19 cellular contexts compared by ENCODE assay signal in the genomic region with DNA sequence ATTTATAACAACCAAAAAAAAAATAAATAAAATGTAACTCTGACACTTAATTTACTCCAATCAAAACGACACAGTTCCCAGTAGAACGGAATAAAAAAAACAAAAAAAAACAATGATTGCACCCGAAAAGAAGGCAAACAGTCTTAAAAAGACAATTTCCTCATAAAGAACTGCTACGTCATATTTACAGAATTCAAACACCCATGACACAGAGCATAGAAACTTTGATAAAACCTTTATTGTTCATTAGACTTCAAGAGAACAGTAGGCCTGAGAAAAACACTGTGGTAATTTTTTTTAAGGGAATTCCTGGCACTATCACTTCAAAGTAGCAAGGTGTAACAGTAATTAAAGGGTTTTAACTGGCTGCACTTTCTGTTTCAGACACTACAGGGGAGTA. TPM values are rescaled to one million over a fixed set of nuclear protein-coding genes. Genes with fewer than 3 reads are reported as not detected.
A peak's percentile ranks its signal among the peaks of the same experiment; 100 is the strongest.
DNase-seq lines count a peak whose midpoint lies in the region; ATAC-seq and TF ChIP-seq lines count a peak whose summit lies in the region.
"Had no signal": no experiment of that assay in that cellular context is flagged by ENCODE, and none has a peak within 500 bp of the region (broad histone marks: within the 10 kb centered on the region; RNA-seq: fewer than 3 reads in every experiment).

No MANE protein-coding gene starts in this region.

- H3K4me1 Mint-ChIP-seq in activated naive CD8-positive, alpha-beta T cell (ENCODE audit: low read depth) = peaks cover 24% of the 10 kb centered on the region
- peaks cover 24% of the 10 kb centered on the region for H3K4me1 Mint-ChIP-seq in activated naive CD8-positive, alpha-beta T cell treated with anti-CD3 and anti-CD28 coated beads, Interleukin-2, amount 50 U/mL, for 24 hours
- H3K4me1 Mint-ChIP-seq in endodermal cell (peaks cover 25% of the 10 kb centered on the region), MCF 10A (ENCODE audit: insufficient read depth, unreplicated experiment) (peaks cover 9% of the 10 kb centered on the region)
- H3K4me1 Mint-ChIP-seq in stimulated activated naive B cell treated with anti-CD40 and anti-IgM and Interleukin-4, amounts not matched to agents 10 μg/mL and 1 μg/mL and 100 μg/mL, for 72 hours = peaks cover 2 to 9% of the 10 kb centered on the region in 2 donors

- no peak overlapping the region for H3K9ac ChIP-seq in endodermal cell (ENCODE audit: extremely low read depth, low read length, poor library complexity, severe bottlenecking)

- TF ChIP-seq CTCF in VCaP (conservative IDR thresholded peaks at IDR 0.05) (no peak), endodermal cell (conservative IDR thresholded peaks at IDR 0.05) (no peak), MCF 10A (IDR thresholded peaks at IDR 0.05; ENCODE audit: unreplicated experiment) (no peak), GM10266 (IDR thresholded peaks at IDR 0.05; ENCODE audit: control insufficient read depth, insufficient read depth, low read depth, missing control alignments) (no peak)

- H3K4me1 ChIP-seq in endodermal cell (ENCODE audit: control insufficient read depth, insufficient read depth, low read length) = no peaks in the 10 kb centered on the region
- H3K4me1 ChIP-seq: BE2C had no signal

- no peak overlapping the region for H3K4me3 Mint-ChIP-seq in activated naive CD8-positive, alpha-beta T cell
- H3K4me3 Mint-ChIP-seq in activated naive CD8-positive, alpha-beta T cell treated with anti-CD3 and anti-CD28 coated beads, Interleukin-2, amount 50 U/mL, for 24 hours = no peak overlapping the region
- no peak overlapping the region for H3K4me3 Mint-ChIP-seq in endodermal cell
- no peak overlapping the region for H3K4me3 Mint-ChIP-seq in stimulated activated naive B cell treated with anti-CD40 and anti-IgM and Interleukin-4, amounts not matched to agents 10 μg/mL and 1 μg/mL and 100 μg/mL, for 72 hours
- no peak overlapping the region for H3K4me3 Mint-ChIP-seq in MCF 10A (ENCODE audit: unreplicated experiment)

- H3K27ac Mint-ChIP-seq in activated naive CD8-positive, alpha-beta T cell = peak overlapping the region; percentile 61
- no peak overlapping the region for H3K27ac Mint-ChIP-seq in activated naive CD8-positive, alpha-beta T cell treated with anti-CD3 and anti-CD28 coated beads, Interleukin-2, amount 50 U/mL, for 24 hours
- peak overlapping the region; percentile 37 for H3K27ac Mint-ChIP-seq in endodermal cell
- peak overlapping the region; percentile 14 for H3K27ac Mint-ChIP-seq in stimulated activated naive B cell treated with anti-CD40 and anti-IgM and Interleukin-4, amounts not matched to agents 10 μg/mL and 1 μg/mL and 100 μg/mL, for 72 hours
- H3K27ac Mint-ChIP-seq in MCF 10A (ENCODE audit: low read depth, unreplicated experiment) = no peak overlapping the region

- WGBS in endodermal cell (ENCODE audit: insufficient coverage in 1 of 2, insufficient read length in 1 of 2), 2 experiments = 87 to 89% methylated on average over 4 of the region's 4 CpGs

- H3K27me3 ChIP-seq in endodermal cell (ENCODE audit: control insufficient read depth, insufficient read depth, low read length, poor library complexity, severe bottlenecking) = no peaks in the 10 kb centered on the region
- H3K27me3 ChIP-seq: BE2C had no signal

- H3K36me3 Mint-ChIP-seq in activated naive CD8-positive, alpha-beta T cell = no peaks in the 10 kb centered on the region
- no peaks in the 10 kb centered on the region for H3K36me3 Mint-ChIP-seq in activated naive CD8-positive, alpha-beta T cell treated with anti-CD3 and anti-CD28 coated beads, Interleukin-2, amount 50 U/mL, for 24 hours (ENCODE audit: low read depth)
- H3K36me3 Mint-ChIP-seq in endodermal cell (ENCODE audit: low read depth) = peaks cover 7% of the 10 kb centered on the region
- peaks cover 0 to 3% of the 10 kb centered on the region in 2 donors for H3K36me3 Mint-ChIP-seq in stimulated activated naive B cell treated with anti-CD40 and anti-IgM and Interleukin-4, amounts not matched to agents 10 μg/mL and 1 μg/mL and 100 μg/mL, for 72 hours
- H3K36me3 Mint-ChIP-seq in MCF 10A (ENCODE audit: insufficient read depth, unreplicated experiment) = no peaks in the 10 kb centered on the region

- CTCF ChIA-PET in MCF 10A (lab: Yijun Ruan, JAX) = no interaction called here

- POLR2A ChIA-PET in MCF 10A (lab: Yijun Ruan, JAX) = interaction anchor here (0.6 kb wide), 1 partner anchor 396 kb away, joined by 3 read pairs; no protein-coding TSS in a partner anchor

- no peak overlapping the region for H3K4me3 ChIP-seq in endodermal cell (ENCODE audit: low read length)
- H3K4me3 ChIP-seq: A549 had no signal

- H3K27ac ChIP-seq in VCaP (peak overlapping the region; percentile 1; the same call in 1 of the 2 replicates), endodermal cell (ENCODE audit: low read depth, low read length) (no peak overlapping the region)
- H3K27ac ChIP-seq: A549 had no signal

- no peak for ATAC-seq in activated naive CD8-positive, alpha-beta T cell treated with anti-CD3 and anti-CD28 coated beads, Interleukin-2, amount 50 U/mL, for 24 hours
- ATAC-seq in stimulated activated naive B cell treated with anti-CD40 and anti-IgM and Interleukin-4, amounts not matched to agents 10 μg/mL and 1 μg/mL and 100 μg/mL, for 72 hours (replicated peaks) = no peak
- ATAC-seq: A549 had no signal

- no peaks in the 10 kb centered on the region for H3K27me3 Mint-ChIP-seq in activated naive CD8-positive, alpha-beta T cell
- no peaks in the 10 kb centered on the region for H3K27me3 Mint-ChIP-seq in activated naive CD8-positive, alpha-beta T cell treated with anti-CD3 and anti-CD28 coated beads, Interleukin-2, amount 50 U/mL, for 24 hours
- H3K27me3 Mint-ChIP-seq in endodermal cell (ENCODE audit: insufficient read depth) (no peaks in the 10 kb centered on the region), MCF 10A (ENCODE audit: insufficient read depth, unreplicated experiment) (no peaks in the 10 kb centered on the region)
- H3K27me3 Mint-ChIP-seq in stimulated activated naive B cell treated with anti-CD40 and anti-IgM and Interleukin-4, amounts not matched to agents 10 μg/mL and 1 μg/mL and 100 μg/mL, for 72 hours = no peaks in the 10 kb centered on the region

- intact Hi-C loops in MCF 10A (cut with micrococcal nuclease) = no loop called here

- no peaks in the 10 kb centered on the region for H3K9me3 ChIP-seq in endodermal cell (ENCODE audit: control insufficient read depth, low read length)
- H3K9me3 ChIP-seq: A549, BE2C had no signal

- no peaks in the 10 kb centered on the region for H3K36me3 ChIP-seq in endodermal cell (ENCODE audit: control insufficient read depth, insufficient read depth, low read length)
- H3K36me3 ChIP-seq: BE2C had no signal

- H3K9me3 Mint-ChIP-seq in activated naive CD8-positive, alpha-beta T cell (ENCODE audit: low read depth) = no peaks in the 10 kb centered on the region
- no peaks in the 10 kb centered on the region for H3K9me3 Mint-ChIP-seq in activated naive CD8-positive, alpha-beta T cell treated with anti-CD3 and anti-CD28 coated beads, Interleukin-2, amount 50 U/mL, for 24 hours
- H3K9me3 Mint-ChIP-seq in endodermal cell = no peaks in the 10 kb centered on the region
- no peaks in the 10 kb centered on the region for H3K9me3 Mint-ChIP-seq in stimulated activated naive B cell treated with anti-CD40 and anti-IgM and Interleukin-4, amounts not matched to agents 10 μg/mL and 1 μg/mL and 100 μg/mL, for 72 hours
- H3K9me3 Mint-ChIP-seq in MCF 10A (ENCODE audit: unreplicated experiment) = no peaks in the 10 kb centered on the region

- BruUV-seq in MCF 10A (replicated peaks; lab: Mats Ljungman, UMichigan) = no TSS peak

- no peak for DNase-seq in activated naive CD8-positive, alpha-beta T cell treated with anti-CD3 and anti-CD28 coated beads, Interleukin-2, amount 50 U/mL, for 24 hours
- DNase-seq in endodermal cell (no peak), MCF 10A (ENCODE audit: unreplicated experiment) (no peak), GM10266 (ENCODE audit: extremely low spot score) (no peak), hippocampal formation (lab: John Stamatoyannopoulos, UW) (no peak)
- no peak for DNase-seq in stimulated activated naive B cell treated with anti-CD40 and anti-IgM and Interleukin-4, amounts not matched to agents 10 μg/mL and 1 μg/mL and 100 μg/mL, for 72 hours
- DNase-seq: BE2C, DMS79, MM.1S, NCI-H1048, NCI-H1417 treated with DMSO at 0.1 percent for 48 hours, NCI-H187, NCI-H446, NCI-H526, OCI-M1, Right ventricle myocardium superior had no signal

RNA-seq across cellular contexts. Expression of a gene that starts 26.1 kb away (rescaled TPM):
- 10 to 100 TPM; 59.2 to 75.7 TPM for total RNA-seq in endodermal cell
- polyA plus RNA-seq in endodermal cell (2013, experiment 1 of 2) = 43.2 TPM
- 39.4 TPM for polyA plus RNA-seq in endodermal cell (2013, experiment 2 of 2)
- 18.5 and 22.2 TPM in 2 replicates for total RNA-seq in MCF 10A (2022)

RNA-seq across cellular contexts. Expression of a gene that starts 38.3 kb away (rescaled TPM):
- 10 to 100 TPM; 54.2 to 60.9 TPM for total RNA-seq in endodermal cell
- polyA plus RNA-seq in endodermal cell (2013, experiment 1 of 2) = 61.4 TPM
- polyA plus RNA-seq in endodermal cell (2013, experiment 2 of 2) = 58.7 TPM
- total RNA-seq in MCF 10A (2022) = 51.6 and 53.7 TPM in 2 replicates

Comparison
In these comparisons a context has a peak if more than half of its experiments do, and no peak if none do; other contexts are left out.
1. H3K27ac Mint-ChIP-seq: peak in activated naive CD8-positive, alpha-beta T cell (single experiment), endodermal cell (single experiment) and stimulated activated naive B cell treated with anti-CD40 and anti-IgM and Interleukin-4, amounts not matched to agents 10 μg/mL and 1 μg/mL and 100 μg/mL, for 72 hours (single experiment); none in activated naive CD8-positive, alpha-beta T cell treated with anti-CD3 and anti-CD28 coated beads, Interleukin-2, amount 50 U/mL, for 24 hours (single experiment) and MCF 10A (single experiment).